Comparison of ENCODE assay signal across 15 cellular contexts in genomic region chr7:137146012-137146455, GRCh38.
DNase-seq lines count a peak whose midpoint lies in the region; ATAC-seq and TF ChIP-seq lines count a peak whose summit lies in the region.
"Had no signal": no experiment of that assay in that cellular context is flagged by ENCODE, and none has a peak within 500 bp of the region (broad histone marks: within the 10 kb centered on the region; RNA-seq: fewer than 3 reads in every experiment).

No MANE protein-coding gene starts in this region.

- peaks cover 7 to 18% (median 14%) of the 10 kb centered on the region in 3 donors for H3K9me3 Mint-ChIP-seq in T-cell

- no peak overlapping the region for H3K4me3 Mint-ChIP-seq in T-cell
- H3K4me3 Mint-ChIP-seq: activated naive CD8-positive, alpha-beta T cell had no signal

- H3K4me1 Mint-ChIP-seq in T-cell, result no peaks in the 10 kb centered on the region

- no peak for TF ChIP-seq CTCF in AG09309 (IDR thresholded peaks at IDR 0.05; ENCODE audit: control insufficient read depth, insufficient read depth, low read depth, low read length, missing control alignments)

- no peaks in the 10 kb centered on the region for H3K27me3 Mint-ChIP-seq in T-cell
- H3K27me3 Mint-ChIP-seq: activated naive CD8-positive, alpha-beta T cell had no signal

- POLR2A ChIA-PET in T-cell (lab: Charles Lee), result no interaction called here

- no peaks in the 10 kb centered on the region for H3K36me3 Mint-ChIP-seq in T-cell
- H3K36me3 Mint-ChIP-seq: activated naive CD8-positive, alpha-beta T cell had no signal

- H3K27ac Mint-ChIP-seq in T-cell, result no peak overlapping the region
- H3K27ac Mint-ChIP-seq: activated naive CD8-positive, alpha-beta T cell had no signal

- no peak overlapping the region for H3K4me3 ChIP-seq in AG09309 (ENCODE audit: control insufficient read depth, low read depth, low read length)
- H3K4me3 ChIP-seq: lung, vagina had no signal

- DNase-seq in AG09309 (ENCODE audit: low read depth) (peak; percentile 79), M059J (ENCODE audit: low read depth) (peak; percentile 94), epithelial cell of prostate (ENCODE audit: low read depth, low spot score) (no peak), myocyte (ENCODE audit: low read depth) (peak; percentile 64), NCI-H2227 (lab: John Stamatoyannopoulos, UW; ENCODE audit: unreplicated experiment) (no peak), T-cell (no peak)
- DNase-seq: activated CD4-positive, CD25-positive, alpha-beta regulatory T cell; activated CD8-positive, alpha-beta memory T cell treated with anti-CD3 and anti-CD28 coated beads, Interleukin-2, amount 50 U/mL, for 48 hours; hypothalamus; NCI-H2107 had no signal

- CTCF ChIA-PET in T-cell (lab: Charles Lee), result no interaction called here

- ATAC-seq in HG03097 (IDR thresholded peaks at IDR 0.05; ENCODE audit: low FRiP score, unreplicated experiment) (no peak), GM18519 (IDR thresholded peaks at IDR 0.05; ENCODE audit: low FRiP score, unreplicated experiment) (no peak), T-cell (replicated peaks in 1 of 4) (no peak)

- H3K27ac ChIP-seq in epithelial cell of prostate, result peak overlapping the region; percentile 0
- H3K27ac ChIP-seq: vagina had no signal

Comparison
In these comparisons a context has a peak if more than half of its experiments do, and no peak if none do; other contexts are left out.
1. DNase-seq: peak in AG09309 (single experiment), M059J (single experiment) and myocyte (single experiment); none in epithelial cell of prostate (single experiment), NCI-H2227 (single experiment) and T-cell (0 of 34).